Comparison of ENCODE assay signal across 17 cellular contexts in genomic region chr9:3699868-3700267, GRCh38.
DNase-seq lines count a peak whose midpoint lies in the region; ATAC-seq, FAIRE-seq and TF ChIP-seq lines count a peak whose summit lies in the region.
"Had no signal": no experiment of that assay in that cellular context is flagged by ENCODE, and none has a peak within 500 bp of the region (broad histone marks: within the 10 kb centered on the region; RNA-seq: fewer than 3 reads in every experiment).

No MANE protein-coding gene starts in this region.

- peak overlapping the region; percentile 21; the same call in 1 of the 2 replicates for H2AFZ ChIP-seq in GM23338
- H2AFZ ChIP-seq: GM23248 had no signal

- no peaks in the 10 kb centered on the region for H3F3A ChIP-seq in GM23338 (replicated peaks; ENCODE audit: low read depth)

- H3K4me1 Mint-ChIP-seq in GM23338: peaks cover 19% of the 10 kb centered on the region
- H3K4me1 Mint-ChIP-seq: CD4-positive, alpha-beta memory T cell had no signal

- H3K4me3 ChIP-seq in GM23338 (no peak overlapping the region), bronchial epithelial cell (ENCODE audit: low read depth, low read length) (no peak overlapping the region), thyroid gland (replicated peaks in 1 of 3) (no peak overlapping the region), coronary artery (no peak overlapping the region), vagina (no peak overlapping the region)
- H3K4me3 ChIP-seq: A549, GM23248 had no signal

- intact Hi-C loops in thyroid gland (cut with DNase I): no loop called here
- intact Hi-C loops in vagina (cut with DNase I): loop anchor here (10.0 kb wide), 1 partner anchor 1675 kb away; no protein-coding TSS in a partner anchor

- no peak for FAIRE-seq in bronchial epithelial cell (lab: Jason Lieb, UNC)
- FAIRE-seq: A549, HepG2, HTR-8/SVneo had no signal

- no peak overlapping the region for H3K4me2 ChIP-seq in GM23338
- H3K4me2 ChIP-seq: A549 had no signal

- no peak for ATAC-seq in GM23338
- no peak for ATAC-seq in GM19328 (IDR thresholded peaks at IDR 0.05; ENCODE audit: unreplicated experiment)
- ATAC-seq: A549, HepG2 had no signal

- H3K9me3 Mint-ChIP-seq in GM23338: no peaks in the 10 kb centered on the region
- H3K9me3 Mint-ChIP-seq: H9 had no signal

- TF ChIP-seq CTCF in GM23338 (conservative IDR thresholded peaks at IDR 0.05; ENCODE audit: low read depth in 2 of 2) (no peak), bronchial epithelial cell (IDR thresholded peaks at IDR 0.05; ENCODE audit: insufficient read depth, low read length, severe bottlenecking) (no peak), thyroid gland (IDR thresholded peaks at IDR 0.05) (no peak), coronary artery (IDR thresholded peaks at IDR 0.05) (no peak), vagina (IDR thresholded peaks at IDR 0.05) (no peak)

- H3K27me3 ChIP-seq in GM23338 (ENCODE audit: insufficient read depth) (peaks cover 9% of the 10 kb centered on the region; the same call in 1 of the 2 replicates), bronchial epithelial cell (ENCODE audit: control insufficient read depth, insufficient read depth, low read length) (no peaks in the 10 kb centered on the region), thyroid gland (no peaks in the 10 kb centered on the region), vagina (no peaks in the 10 kb centered on the region)

- H3K36me3 ChIP-seq in GM23338 (ENCODE audit: insufficient read depth) (no peaks in the 10 kb centered on the region), bronchial epithelial cell (ENCODE audit: control insufficient read depth, insufficient read depth, low read length) (no peaks in the 10 kb centered on the region), thyroid gland (no peaks in the 10 kb centered on the region), vagina (no peaks in the 10 kb centered on the region)
- H3K36me3 ChIP-seq: BE2C had no signal

- no peaks in the 10 kb centered on the region for H4K20me1 ChIP-seq in GM23338 (replicated peaks; ENCODE audit: insufficient read depth)

- H3K4me1 ChIP-seq in GM23338 (ENCODE audit: insufficient read depth) (peaks cover 13% of the 10 kb centered on the region), thyroid gland (peaks cover 27 to 29% of the 10 kb centered on the region in 2 donors), vagina (no peaks in the 10 kb centered on the region)
- H3K4me1 ChIP-seq: A549, BE2C had no signal

- H3K79me2 ChIP-seq in GM23338 (replicated peaks; ENCODE audit: insufficient read depth): no peaks in the 10 kb centered on the region

- H3K36me3 Mint-ChIP-seq in GM23338 (ENCODE audit: low read depth): no peaks in the 10 kb centered on the region

- H3K9me3 ChIP-seq in thyroid gland (no peaks in the 10 kb centered on the region), vagina (no peaks in the 10 kb centered on the region)
- H3K9me3 ChIP-seq: A549, BE2C had no signal

- DNase-seq in NCI-H2196 (lab: John Stamatoyannopoulos, UW; ENCODE audit: unreplicated experiment): peak; percentile 21
- no peak for DNase-seq in NCI-H2196 treated with DMSO at 0.1 percent for 48 hours (lab: John Stamatoyannopoulos, UW; ENCODE audit: unreplicated experiment)
- no peak for DNase-seq in GM23338 (ENCODE audit: low spot score)
- DNase-seq in bronchial epithelial cell (ENCODE audit: low read depth): peak; percentile 46
- DNase-seq in thyroid gland: peak; percentile 26 to 28
- DNase-seq in coronary artery (ENCODE audit: low spot score): no peak
- no peak for DNase-seq in vagina (ENCODE audit: extremely low spot score in 2 of 2)
- DNase-seq: BE2C; CD4-positive, alpha-beta memory T cell; DMS153; GM23248; H9 had no signal

- TF ChIP-seq POLR2A in thyroid gland (IDR thresholded peaks at IDR 0.05) (no peak), vagina (IDR thresholded peaks at IDR 0.05) (no peak)

- 33 to 58% methylated on average over 3 of the region's 3 CpGs for WGBS in thyroid gland, 2 donors

- no peaks in the 10 kb centered on the region for H3K27me3 Mint-ChIP-seq in GM23338 (ENCODE audit: insufficient read depth, low read depth, poor library complexity)

- peaks cover 5% of the 10 kb centered on the region; the same call in 1 of the 2 replicates for H3K9me2 ChIP-seq in GM23338 (ENCODE audit: insufficient read depth)

- no peak overlapping the region for H3K4me3 Mint-ChIP-seq in GM23338
- H3K4me3 Mint-ChIP-seq: CD4-positive, alpha-beta memory T cell; H9 had no signal

- H3K27ac Mint-ChIP-seq in GM23338: no peak overlapping the region
- H3K27ac Mint-ChIP-seq: CD4-positive, alpha-beta memory T cell; H9 had no signal

- no peak overlapping the region for H3K27ac ChIP-seq in GM23338 (ENCODE audit: low read depth)
- H3K27ac ChIP-seq in thyroid gland: peak overlapping the region; percentile 27 to 79 (median 33)
- H3K27ac ChIP-seq in coronary artery: no peak overlapping the region
- H3K27ac ChIP-seq in vagina: no peak overlapping the region
- H3K27ac ChIP-seq: A549, C4-2B, GM23248 had no signal

TF ChIP-seq in GM23338, 12 proteins besides CTCF, POLR2A, EP300 and RAD21 (continues in another document):
- TF ChIP-seq CREB1 (CRISPR knock-in tag; IDR thresholded peaks at IDR 0.05; ENCODE audit: low read depth) (no peak), EZH2 (IDR thresholded peaks at IDR 0.05; ENCODE audit: low read depth, unreplicated experiment) (no peak), ZNF114 (CRISPR knock-in tag; IDR thresholded peaks at IDR 0.05) (no peak), REST (IDR thresholded peaks at IDR 0.05; ENCODE audit: unreplicated experiment) (no peak), EZH2phosphoT487 (IDR thresholded peaks at IDR 0.05; ENCODE audit: unreplicated experiment) (no peak), NANOG (IDR thresholded peaks at IDR 0.05; ENCODE audit: borderline replicate concordance) (no peak)

Comparison
In these comparisons a context has a peak if more than half of its experiments do, and no peak if none do; other contexts are left out.
1. DNase-seq: peak in NCI-H2196 (single experiment), bronchial epithelial cell (single experiment) and thyroid gland (2 of 2); none in NCI-H2196 treated with DMSO at 0.1 percent for 48 hours (single experiment), GM23338 (single experiment), coronary artery (single experiment) and vagina (0 of 2).
2. H3K27ac ChIP-seq: peak in thyroid gland (3 of 3); none in GM23338 (single experiment), coronary artery (0 of 2) and vagina (single experiment).